ENCODE assay signal across 18 cellular contexts in the genomic region with DNA sequence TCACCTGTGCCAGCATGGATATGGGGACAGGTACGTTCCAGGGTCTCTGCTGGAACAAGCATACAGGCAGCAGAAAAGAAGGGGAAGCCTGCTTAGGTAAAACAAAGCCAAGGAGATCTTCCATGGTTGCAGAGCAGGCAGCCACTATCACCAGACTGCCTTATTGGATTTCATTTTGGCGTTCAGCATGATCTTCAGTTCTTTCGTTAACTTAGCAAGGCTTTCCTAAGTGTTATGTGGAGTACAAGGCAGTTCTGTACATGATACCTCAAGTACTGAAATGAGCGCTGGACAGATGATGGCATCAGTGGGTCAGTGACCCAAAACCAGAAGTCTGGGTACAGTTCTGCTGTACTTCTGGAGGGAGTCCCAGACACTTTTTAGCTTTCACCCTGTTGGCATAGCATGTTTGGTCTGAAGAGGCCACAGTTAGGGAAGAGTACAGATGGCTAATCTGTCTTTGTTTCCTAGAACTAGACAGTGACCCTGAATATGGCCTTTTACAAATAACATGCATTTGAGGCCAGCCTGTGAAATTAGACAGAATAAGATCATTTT.
"Had no signal": no experiment of that assay in that cellular context is flagged by ENCODE, and none has a peak within 500 bp of the region (broad histone marks: within the 10 kb centered on the region; RNA-seq: fewer than 3 reads in every experiment).

No MANE protein-coding gene starts in this region.

- H3K4me3 ChIP-seq: dorsolateral prefrontal cortex, pancreas, right atrium auricular region, stomach, thyroid gland had no signal

- H3K4me1 ChIP-seq: thyroid gland had no signal

- H3K27me3 Mint-ChIP-seq: naive thymus-derived CD4-positive, alpha-beta T cell had no signal

- H3K9me3 Mint-ChIP-seq: naive thymus-derived CD4-positive, alpha-beta T cell; nephron had no signal

- ATAC-seq: naive thymus-derived CD4-positive, alpha-beta T cell; pancreas had no signal

- H3K27me3 ChIP-seq: dorsolateral prefrontal cortex, pancreas, right atrium auricular region, stomach, thyroid gland had no signal

- H3K36me3 ChIP-seq: pancreas, right atrium auricular region, thyroid gland had no signal

- H3K9me3 ChIP-seq: pancreas, right atrium auricular region, stomach, thyroid gland had no signal

- H3K4me3 Mint-ChIP-seq: naive thymus-derived CD4-positive, alpha-beta T cell; nephron had no signal

- DNase-seq: central memory CD4-positive, alpha-beta T cell; dorsolateral prefrontal cortex; effector CD4-positive, alpha-beta T cell; head of caudate nucleus; mesendoderm; midbrain; naive thymus-derived CD4-positive, alpha-beta T cell; occipital lobe; pancreas; small intestine; stimulated activated CD4-positive, alpha-beta T cell treated with anti-CD3 and anti-CD28 coated beads, Interleukin-15, amount 100 ng/mL, for 24 hours; stimulated activated CD4-positive, alpha-beta T cell treated with anti-CD3 and anti-CD28 coated beads, Interleukin-2, amount 100 ng/mL, for 48 hours; stimulated activated naive CD4-positive, alpha-beta T cell treated with Interleukin-2 at 50 U/mL for 16 hours; stomach; thyroid gland; trophoblast cell had no signal

- H3K27ac ChIP-seq: pancreas, right atrium auricular region, stomach, thyroid gland had no signal

- H3K27ac Mint-ChIP-seq: nephron had no signal
